In the genomic region with DNA sequence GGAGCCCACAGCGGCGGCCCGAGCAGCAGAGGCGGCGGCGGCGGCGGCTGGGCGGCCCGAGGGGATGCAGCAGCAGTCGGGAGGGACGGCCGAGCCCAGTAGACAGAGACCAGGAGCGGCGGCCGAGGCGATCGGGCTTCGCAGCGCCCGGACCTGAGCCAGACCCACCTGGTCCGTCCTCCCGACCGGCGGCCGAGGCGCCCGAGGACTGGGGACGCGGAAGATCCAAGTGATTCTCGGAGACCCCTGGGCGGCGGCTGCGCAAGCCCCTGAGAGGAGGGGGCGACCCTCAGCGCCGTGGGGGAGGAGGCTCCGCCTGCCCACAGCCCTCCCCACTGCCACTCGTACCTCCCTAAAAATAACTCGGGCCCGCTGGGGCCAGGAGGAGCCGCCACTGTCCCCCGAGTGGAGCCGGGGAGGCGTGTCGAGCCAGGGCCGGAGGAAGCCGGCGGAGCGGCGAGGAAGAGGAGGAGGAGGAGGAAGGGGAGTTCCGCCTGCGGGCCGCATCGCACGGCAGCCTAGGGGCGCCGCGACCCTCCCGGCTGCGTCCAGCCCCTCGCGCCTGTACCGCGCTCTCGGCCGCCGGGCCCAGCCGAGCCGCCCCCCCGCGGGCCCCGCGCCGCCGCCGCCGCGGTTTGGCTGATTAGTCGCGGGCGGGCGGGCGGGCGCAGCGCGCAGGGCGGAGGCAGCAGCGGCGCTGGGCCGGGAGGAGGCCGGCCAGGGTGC, we compare ENCODE assay signal across 1 cellular context.
TF ChIP-seq lines count a peak whose summit lies in the region.

No MANE protein-coding gene starts in this region.

TF ChIP-seq in HEK293, 187 proteins besides CTCF, POLR2A, EP300 and RAD21 (continued from another document):
- TF ChIP-seq, protein P1, sequence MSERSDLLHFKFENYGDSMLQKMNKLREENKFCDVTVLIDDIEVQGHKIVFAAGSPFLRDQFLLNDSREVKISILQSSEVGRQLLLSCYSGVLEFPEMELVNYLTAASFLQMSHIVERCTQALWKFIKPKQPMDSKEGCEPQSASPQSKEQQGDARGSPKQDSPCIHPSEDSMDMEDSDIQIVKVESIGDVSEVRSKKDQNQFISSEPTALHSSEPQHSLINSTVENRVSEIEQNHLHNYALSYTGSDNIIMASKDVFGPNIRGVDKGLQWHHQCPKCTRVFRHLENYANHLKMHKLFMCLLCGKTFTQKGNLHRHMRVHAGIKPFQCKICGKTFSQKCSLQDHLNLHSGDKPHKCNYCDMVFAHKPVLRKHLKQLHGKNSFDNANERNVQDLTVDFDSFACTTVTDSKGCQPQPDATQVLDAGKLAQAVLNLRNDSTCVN (tag by site-specific recombination; optimal IDR thresholded peaks at IDR 0.05), result peak; percentile 45
- no peak for TF ChIP-seq ZFP41 (tag by site-specific recombination; IDR thresholded peaks at IDR 0.05; ENCODE audit: borderline replicate concordance)
- TF ChIP-seq SP3 (tag by site-specific recombination; IDR thresholded peaks at IDR 0.05), result peak; percentile 15; the same call in 1 of the 2 replicates
